1 cellular context compared by ENCODE assay signal in genomic region chr15:50287324-50288116, GRCh38.
TF ChIP-seq lines count a peak whose summit lies in the region.

No MANE protein-coding gene starts in this region.

TF ChIP-seq in A549, 52 proteins besides CTCF, POLR2A, EP300 and RAD21 (continued from another document):
- no peak for TF ChIP-seq EHMT2 (IDR thresholded peaks at IDR 0.05; ENCODE audit: low read depth)
- TF ChIP-seq ZNF302 (CRISPR knock-in tag; IDR thresholded peaks at IDR 0.05) = no peak
- no peak for TF ChIP-seq KDM5A (IDR thresholded peaks at IDR 0.05)
- TF ChIP-seq ZC3H11A (IDR thresholded peaks at IDR 0.05) = no peak
- no peak for TF ChIP-seq SREBF2 (IDR thresholded peaks at IDR 0.05)
- no peak for TF ChIP-seq NPAS2 (CRISPR knock-in tag; IDR thresholded peaks at IDR 0.05; ENCODE audit: borderline replicate concordance)
